ENCODE assay signal across 13 cellular contexts in genomic region chr2:25315316-25315680, GRCh38. TPM values are rescaled to one million over a fixed set of nuclear protein-coding genes. Genes with fewer than 3 reads are reported as not detected.
DNase-seq lines count a peak whose midpoint lies in the region; ATAC-seq and TF ChIP-seq lines count a peak whose summit lies in the region.
"Had no signal": no experiment of that assay in that cellular context is flagged by ENCODE, and none has a peak within 500 bp of the region (broad histone marks: within the 10 kb centered on the region; RNA-seq: fewer than 3 reads in every experiment).

No MANE protein-coding gene starts in this region.

- no peaks in the 10 kb centered on the region for H3K9me2 ChIP-seq in SK-N-SH

- no peak overlapping the region for H2AFZ ChIP-seq in SK-N-SH (ENCODE audit: low read depth)

- no peak for TF ChIP-seq EP300 in SK-N-SH (IDR thresholded peaks at IDR 0.05; ENCODE audit: borderline replicate concordance in 1 of 2, low read depth in 1 of 2, low read length in 1 of 2)

- H3K27ac ChIP-seq in SK-N-SH (ENCODE audit: low read depth in 2 of 2, low read length in 1 of 2): peak overlapping the region in 1 of 2 experiments; percentile 100; a peak in 2 of 4 replicates
- no peak overlapping the region for H3K27ac ChIP-seq in right cardiac atrium (ENCODE audit: low read length)

- H3K4me1 Mint-ChIP-seq in T-cell: peaks cover 72 to 79% (median 73%) of the 10 kb centered on the region in 3 donors
- H3K4me1 Mint-ChIP-seq in stimulated activated effector memory CD8-positive, alpha-beta T cell treated with anti-CD3 and anti-CD28 coated beads, Interleukin-12 subunit alpha, Interleukin-12 subunit beta, amount 100 ng/mL, for 72 hours: peaks cover 82% of the 10 kb centered on the region

- H3K4me1 ChIP-seq in SK-N-SH (ENCODE audit: control insufficient read depth in 1 of 2, insufficient read depth in 2 of 2, low read depth in 1 of 2, low read length in 1 of 2) (peaks cover 13 to 63% of the 10 kb centered on the region in 2 experiments; a peak in 3 of 4 replicates), right cardiac atrium (ENCODE audit: control insufficient read depth, insufficient read depth, low read length) (peaks cover 17% of the 10 kb centered on the region)

- POLR2A ChIA-PET in SK-N-SH (lab: Yijun Ruan, JAX) (interaction anchor here (0.8 to 2.7 kb wide), 10 partner anchors 9 to 64 kb away, joined by 3 to 17 read pairs (median 6); no protein-coding TSS in a partner anchor), T-cell (lab: Charles Lee) (no interaction called here)

- TF ChIP-seq RAD21 in SK-N-SH (IDR thresholded peaks at IDR 0.05; ENCODE audit: low read length): no peak

- H3F3A ChIP-seq in SK-N-SH (replicated peaks; ENCODE audit: insufficient read depth): no peaks in the 10 kb centered on the region

- intact Hi-C loops in right cardiac atrium (cut with DNase I): no loop called here

- H3K27ac Mint-ChIP-seq in T-cell: peak overlapping the region; percentile 82 to 88
- peak overlapping the region; percentile 94 for H3K27ac Mint-ChIP-seq in stimulated activated effector memory CD8-positive, alpha-beta T cell treated with anti-CD3 and anti-CD28 coated beads, Interleukin-12 subunit alpha, Interleukin-12 subunit beta, amount 100 ng/mL, for 72 hours

- DNase-seq in SK-N-SH (no peak), T-cell (no peak), right cardiac atrium (peak in 1 of 3 donors; percentile 57), Kasumi-1 (lab: John Stamatoyannopoulos, UW) (no peak), hepatic stellate cell (ENCODE audit: low spot score) (no peak), NCI-H748 treated with DMSO at 0.1 percent for 48 hours (lab: John Stamatoyannopoulos, UW) (no peak)
- DNase-seq in stimulated activated effector memory CD8-positive, alpha-beta T cell treated with anti-CD3 and anti-CD28 coated beads, Interleukin-12 subunit alpha, Interleukin-12 subunit beta, amount 100 ng/mL, for 72 hours (ENCODE audit: low spot score in 2 of 2): no peak
- DNase-seq: 8988T; activated CD4-positive, CD25-positive, alpha-beta regulatory T cell treated with anti-CD3 and anti-CD28 coated beads, Interleukin-2, amount 50 U/mL, for 72 hours; PC-3 had no signal

- H3K4me3 Mint-ChIP-seq in T-cell: peak overlapping the region in 1 of 3 donors; percentile 75
- H3K4me3 Mint-ChIP-seq in stimulated activated effector memory CD8-positive, alpha-beta T cell treated with anti-CD3 and anti-CD28 coated beads, Interleukin-12 subunit alpha, Interleukin-12 subunit beta, amount 100 ng/mL, for 72 hours: no peak overlapping the region
- H3K4me3 Mint-ChIP-seq: natural killer cell treated with Interleukin-12 subunit alpha and Interleukin-12 subunit beta and Interleukin-15 and Interleukin-18, amount 100 ng/mL, for 72 hours had no signal

- ATAC-seq in SK-N-SH treated with all-trans-retinoic acid at 6 μM for 48 hours: peak; percentile 4; the same call in 1 of the 3 replicates
- no peak for ATAC-seq in T-cell (replicated peaks in 1 of 4)
- ATAC-seq in right cardiac atrium: peak; percentile 3 to 10
- no peak for ATAC-seq in stimulated activated effector memory CD8-positive, alpha-beta T cell treated with anti-CD3 and anti-CD28 coated beads, Interleukin-12 subunit alpha, Interleukin-12 subunit beta, amount 100 ng/mL, for 72 hours
- ATAC-seq: PC-3 had no signal

- no peak for TF ChIP-seq CTCF in SK-N-SH (IDR thresholded peaks at IDR 0.05)

- H3K27me3 ChIP-seq in SK-N-SH (ENCODE audit: insufficient read depth): no peaks in the 10 kb centered on the region
- H3K27me3 ChIP-seq in right cardiac atrium (ENCODE audit: control insufficient read depth, insufficient read depth): no peaks in the 10 kb centered on the region

- no peak overlapping the region for H3K9ac ChIP-seq in SK-N-SH

- WGBS in SK-N-SH (ENCODE audit: low lambda C conversion rate): 90% methylated on average over 2 of the region's 11 CpGs
- WGBS in right cardiac atrium: 56% methylated on average over 11 of the region's 11 CpGs

- peaks cover 2% of the 10 kb centered on the region for H3K36me3 Mint-ChIP-seq in T-cell
- H3K36me3 Mint-ChIP-seq in stimulated activated effector memory CD8-positive, alpha-beta T cell treated with anti-CD3 and anti-CD28 coated beads, Interleukin-12 subunit alpha, Interleukin-12 subunit beta, amount 100 ng/mL, for 72 hours: peaks cover 25% of the 10 kb centered on the region
- H3K36me3 Mint-ChIP-seq: natural killer cell treated with Interleukin-12 subunit alpha and Interleukin-12 subunit beta and Interleukin-15 and Interleukin-18, amount 100 ng/mL, for 72 hours had no signal

- H3K9me3 Mint-ChIP-seq in T-cell: no peaks in the 10 kb centered on the region
- no peaks in the 10 kb centered on the region for H3K9me3 Mint-ChIP-seq in stimulated activated effector memory CD8-positive, alpha-beta T cell treated with anti-CD3 and anti-CD28 coated beads, Interleukin-12 subunit alpha, Interleukin-12 subunit beta, amount 100 ng/mL, for 72 hours
- H3K9me3 Mint-ChIP-seq: central memory CD8-positive, alpha-beta T cell; natural killer cell treated with Interleukin-12 subunit alpha and Interleukin-12 subunit beta and Interleukin-15 and Interleukin-18, amount 100 ng/mL, for 72 hours had no signal

- no peak overlapping the region for H3K4me2 ChIP-seq in SK-N-SH

- H3K4me3 ChIP-seq in SK-N-SH (ENCODE audit: low read depth in 2 of 2, low read length in 1 of 2) (no peak overlapping the region), right cardiac atrium (ENCODE audit: low read length) (no peak overlapping the region)

- peaks cover 20% of the 10 kb centered on the region; the same call in 1 of the 2 replicates for H3K79me2 ChIP-seq in SK-N-SH (ENCODE audit: insufficient read depth)

- CTCF ChIA-PET in SK-N-SH (lab: Yijun Ruan, JAX) (interaction anchor here (1.1 to 9.6 kb wide), 9 partner anchors 9 to 385 kb away, joined by 3 to 60 read pairs (median 3); partner anchors contain the start of gene DNMT3A), T-cell (lab: Charles Lee) (interaction anchor here in 1 of 2 donors (1.5 kb wide), 1 partner anchor 39 kb away, joined by 5 read pairs; no protein-coding TSS in a partner anchor)

- H3K9me3 ChIP-seq in SK-N-SH (no peaks in the 10 kb centered on the region), right cardiac atrium (ENCODE audit: control insufficient read depth, low read length) (no peaks in the 10 kb centered on the region)

- peaks cover 12% of the 10 kb centered on the region for H4K20me1 ChIP-seq in SK-N-SH (ENCODE audit: insufficient read depth)

- no peaks in the 10 kb centered on the region for H3K27me3 Mint-ChIP-seq in T-cell
- H3K27me3 Mint-ChIP-seq: central memory CD8-positive, alpha-beta T cell had no signal

- peaks cover 4 to 14% of the 10 kb centered on the region in 2 experiments for H3K36me3 ChIP-seq in SK-N-SH (replicated peaks in 1 of 2; ENCODE audit: control insufficient read depth in 1 of 2, insufficient read depth in 2 of 2, low read length in 1 of 2)

TF ChIP-seq in SK-N-SH treated with all-trans-retinoic acid at 6 μM for 48 hours, 23 proteins besides CTCF, POLR2A, EP300 and RAD21 (continues in another document):
- TF ChIP-seq RARB (CRISPR knock-in tag; IDR thresholded peaks at IDR 0.05): no peak
- TF ChIP-seq ZNF70 (CRISPR knock-in tag; IDR thresholded peaks at IDR 0.05): no peak
- TF ChIP-seq BACH2 (CRISPR knock-in tag; IDR thresholded peaks at IDR 0.05; ENCODE audit: borderline replicate concordance): no peak
- TF ChIP-seq PPARA (CRISPR knock-in tag; IDR thresholded peaks at IDR 0.05; ENCODE audit: borderline replicate concordance): no peak
- TF ChIP-seq ZFP30 (CRISPR knock-in tag; IDR thresholded peaks at IDR 0.05): no peak
- TF ChIP-seq GLIS3 (CRISPR knock-in tag; IDR thresholded peaks at IDR 0.05): no peak

TF ChIP-seq in SK-N-SH, 30 proteins besides CTCF, POLR2A, EP300 and RAD21:
- TF ChIP-seq NFIC (IDR thresholded peaks at IDR 0.05; ENCODE audit: borderline replicate concordance) (no peak), ZBTB33 (IDR thresholded peaks at IDR 0.05; ENCODE audit: borderline replicate concordance, low read depth) (no peak), ELF1 (IDR thresholded peaks at IDR 0.05) (no peak), NRF1 (IDR thresholded peaks at IDR 0.05; ENCODE audit: low read depth, low read length) (no peak), POLR2AphosphoS5 (IDR thresholded peaks at IDR 0.05; ENCODE audit: low read depth, low read length) (no peak)
- TF ChIP-seq, protein P1, sequence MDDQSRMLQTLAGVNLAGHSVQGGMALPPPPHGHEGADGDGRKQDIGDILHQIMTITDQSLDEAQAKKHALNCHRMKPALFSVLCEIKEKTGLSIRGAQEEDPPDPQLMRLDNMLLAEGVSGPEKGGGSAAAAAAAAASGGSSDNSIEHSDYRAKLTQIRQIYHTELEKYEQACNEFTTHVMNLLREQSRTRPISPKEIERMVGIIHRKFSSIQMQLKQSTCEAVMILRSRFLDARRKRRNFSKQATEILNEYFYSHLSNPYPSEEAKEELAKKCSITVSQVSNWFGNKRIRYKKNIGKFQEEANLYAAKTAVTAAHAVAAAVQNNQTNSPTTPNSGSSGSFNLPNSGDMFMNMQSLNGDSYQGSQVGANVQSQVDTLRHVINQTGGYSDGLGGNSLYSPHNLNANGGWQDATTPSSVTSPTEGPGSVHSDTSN (IDR thresholded peaks at IDR 0.05): no peak

RNA-seq across cellular contexts. Expression of gene DNMT3A, which starts 26.4 kb away (rescaled TPM):
- 5.5 and 5.6 TPM in 2 replicates for polyA plus RNA-seq in SK-N-SH (2012; rRNA removed)
- polyA plus RNA-seq in SK-N-SH (2012; cell fraction: cytosol; rRNA removed): 2.3 and 2.6 TPM in 2 replicates
- 18.6 and 20.2 TPM in 2 replicates for polyA plus RNA-seq in SK-N-SH (2012; cell fraction: nucleus; rRNA removed)
- total RNA-seq in T-cell: 100 to 1,000 TPM in 1 of 5 donors, 10 to 100 TPM in 4; 78.7 to 125 (median 93.2) TPM
- 10 to 100 TPM; 20.0 to 22.9 (median 21.1) TPM for total RNA-seq in right cardiac atrium
- 9.9 TPM for polyA plus RNA-seq in right cardiac atrium

Comparison
In these comparisons a context has a peak if more than half of its experiments do, and no peak if none do; other contexts are left out.
1. ATAC-seq: peak in SK-N-SH treated with all-trans-retinoic acid at 6 μM for 48 hours (single experiment) and right cardiac atrium (2 of 2); none in T-cell (0 of 4) and stimulated activated effector memory CD8-positive, alpha-beta T cell treated with anti-CD3 and anti-CD28 coated beads, Interleukin-12 subunit alpha, Interleukin-12 subunit beta, amount 100 ng/mL, for 72 hours (single experiment).